In genomic region chr6:21971540-21971939, GRCh38 we compare ENCODE assay signal across 17 cellular contexts.
DNase-seq lines count a peak whose midpoint lies in the region; ATAC-seq, FAIRE-seq and TF ChIP-seq lines count a peak whose summit lies in the region.
"Had no signal": no experiment of that assay in that cellular context is flagged by ENCODE, and none has a peak within 500 bp of the region (broad histone marks: within the 10 kb centered on the region; RNA-seq: fewer than 3 reads in every experiment).

No MANE protein-coding gene starts in this region.

- peaks cover 34% of the 10 kb centered on the region for H4K20me1 ChIP-seq in Loucy (ENCODE audit: insufficient read depth, low read length, poor library complexity, severe bottlenecking)

- DNase-seq in D721Med (ENCODE audit: insufficient read length, low spot score) (no peak), RKO (ENCODE audit: low spot score) (no peak), putamen (ENCODE audit: low spot score) (no peak)
- no peak for DNase-seq in stimulated activated naive CD8-positive, alpha-beta T cell treated with anti-CD3 and anti-CD28 coated beads, Interleukin-15, Interleukin-2, amounts not matched to agents 100 U/mL and 50 U/mL, for 24 hours
- DNase-seq: activated CD4-positive, alpha-beta T cell treated with anti-CD3 and anti-CD28 coated beads, Interleukin-2, amount 50 U/mL, for 48 hours; activated naive CD8-positive, alpha-beta T cell treated with anti-CD3 and anti-CD28 coated beads for 36 hours; activated T-cell treated with anti-CD3 and anti-CD28 coated beads, Interleukin-2, amount 50 U/mL, for 48 hours; kidney; MM.1S; SIG-M5; stimulated activated CD4-positive, alpha-beta T cell treated with anti-CD3 and anti-CD28 coated beads, Interleukin-4, amount 100 ng/mL, for 4 hours had no signal

- no peaks in the 10 kb centered on the region for H3K27me3 ChIP-seq in Loucy (ENCODE audit: insufficient read depth, low read length, poor library complexity, severe bottlenecking)

- H3K4me1 ChIP-seq in Loucy (ENCODE audit: insufficient read depth, low read length, poor library complexity, severe bottlenecking) (peaks cover 31% of the 10 kb centered on the region), mesodermal cell (ENCODE audit: control insufficient read depth, insufficient read depth, low read length, poor library complexity, severe bottlenecking) (peaks cover 14% of the 10 kb centered on the region)

- peak overlapping the region; percentile 50 for H3K27ac ChIP-seq in mesodermal cell (ENCODE audit: low read depth, low read length, severe bottlenecking)
- H3K27ac ChIP-seq: thoracic aorta had no signal

- FAIRE-seq in D721Med (lab: Jason Lieb, UNC): peak; percentile 61
- FAIRE-seq: GM18507, kidney had no signal

- no peak overlapping the region for H2AFZ ChIP-seq in Loucy (ENCODE audit: low read length)

- H3K36me3 ChIP-seq in Loucy (ENCODE audit: insufficient read depth, low read length) (peaks cover 51% of the 10 kb centered on the region), mesodermal cell (ENCODE audit: control insufficient read depth, insufficient read depth, low read length) (no peaks in the 10 kb centered on the region)
- H3K36me3 ChIP-seq: thoracic aorta had no signal

- no peak overlapping the region for H3K9ac ChIP-seq in Loucy (ENCODE audit: low read depth, low read length, poor library complexity, severe bottlenecking)

- ATAC-seq in SK-N-SH treated with all-trans-retinoic acid at 6 μM for 48 hours (peak; percentile 78), GM18502 (IDR thresholded peaks at IDR 0.05; ENCODE audit: poor library complexity, unreplicated experiment) (no peak)
- ATAC-seq in stimulated activated naive CD8-positive, alpha-beta T cell treated with anti-CD3 and anti-CD28 coated beads, Interleukin-15, Interleukin-2, amounts not matched to agents 100 U/mL and 50 U/mL, for 24 hours: no peak

- H3K9me3 ChIP-seq in Loucy (ENCODE audit: insufficient read depth, low read depth, low read length) (0 out of 2 replicates have a peak, but pooled peaks cover 4% of the 10 kb centered on the region), mesodermal cell (ENCODE audit: control insufficient read depth, low read length) (no peaks in the 10 kb centered on the region)
- H3K9me3 ChIP-seq: thoracic aorta had no signal

- no CpG with 5 or more reads among the region's 1 CpG for WGBS in mesodermal cell (ENCODE audit: insufficient coverage in 2 of 2), 2 experiments

- TF ChIP-seq CTCF in D721Med (IDR thresholded peaks at IDR 0.05; ENCODE audit: insufficient read depth, missing control alignments) (no peak), Loucy (conservative IDR thresholded peaks at IDR 0.05; ENCODE audit: low read length) (no peak)

- no peaks in the 10 kb centered on the region; the same call in 1 of the 2 replicates for H3F3A ChIP-seq in Loucy (ENCODE audit: low read depth)

- no peaks in the 10 kb centered on the region for H3K9me2 ChIP-seq in Loucy (replicated peaks; ENCODE audit: low read depth, low read length)

- H3K4me2 ChIP-seq in Loucy (ENCODE audit: low read depth, low read length, poor library complexity, severe bottlenecking): peak overlapping the region; percentile 42

- no peak overlapping the region for H3K4me3 ChIP-seq in Loucy (ENCODE audit: low read length, poor library complexity, severe bottlenecking)
- H3K4me3 ChIP-seq in mesodermal cell (ENCODE audit: extremely low read depth, insufficient read depth, low read length, poor library complexity, severe bottlenecking): no peak overlapping the region
- H3K4me3 ChIP-seq: thoracic aorta had no signal

- peaks cover 83% of the 10 kb centered on the region for H3K79me2 ChIP-seq in Loucy (ENCODE audit: insufficient read depth, low read length)

TF ChIP-seq in SK-N-SH treated with all-trans-retinoic acid at 6 μM for 48 hours, 23 proteins besides CTCF, POLR2A, EP300 and RAD21:
- no peak for TF ChIP-seq ZFP3 (CRISPR knock-in tag; IDR thresholded peaks at IDR 0.05)
- no peak for TF ChIP-seq TOX (CRISPR knock-in tag; IDR thresholded peaks at IDR 0.05; ENCODE audit: borderline replicate concordance)
- no peak for TF ChIP-seq GLIS3 (CRISPR knock-in tag; IDR thresholded peaks at IDR 0.05)
- TF ChIP-seq RARB (CRISPR knock-in tag; IDR thresholded peaks at IDR 0.05): no peak
- TF ChIP-seq OSR1 (CRISPR knock-in tag; IDR thresholded peaks at IDR 0.05): no peak
- no peak for TF ChIP-seq POU6F1 (CRISPR knock-in tag; IDR thresholded peaks at IDR 0.05; ENCODE audit: borderline replicate concordance, low read depth)
